8 cellular contexts compared by ENCODE assay signal in genomic region chr5:95822408-95823240, GRCh38. TPM values are rescaled to one million over a fixed set of nuclear protein-coding genes. Genes with fewer than 3 reads are reported as not detected.
DNase-seq lines count a peak whose midpoint lies in the region; ATAC-seq and TF ChIP-seq lines count a peak whose summit lies in the region.

TSS of gene GLRX (minus strand) at chr5:95822726. CDS start at chr5:95822662, 64 bp downstream.

- H3K36me3 ChIP-seq in ovary = no peaks in the 10 kb centered on the region

- H3K27me3 ChIP-seq in ovary = no peaks in the 10 kb centered on the region

- TF ChIP-seq CTCF in ovary (IDR thresholded peaks at IDR 0.05) = peak in 1 of 3 donors; percentile 15

- intact Hi-C loops in cardiac septum (cut with DNase I) (loop anchor here (1.0 to 5.0 kb wide), 2 partner anchors 13 to 90 kb away; partner anchors contain the start of gene RHOBTB3), ovary (cut with DNase I) (no loop called here)

- peak within 1 kb of the TSS; percentile 51 for H3K4me3 ChIP-seq in ovary

- H3K9me3 ChIP-seq in ovary = no peaks in the 10 kb centered on the region

- TF ChIP-seq EP300 in ovary (IDR thresholded peaks at IDR 0.05) = no peak

- no peak for TF ChIP-seq POLR2A in ovary (IDR thresholded peaks at IDR 0.05)

- peak; percentile 37 for ATAC-seq in GM21367 (IDR thresholded peaks at IDR 0.05; ENCODE audit: unreplicated experiment)

- H3K4me1 ChIP-seq in ovary (ENCODE audit: insufficient read depth) = peaks cover 11% of the 10 kb centered on the region

- peak; percentile 95 for DNase-seq in EL
- DNase-seq in HS-5 (ENCODE audit: low read depth) = peak; percentile 91
- peak; percentile 26 for DNase-seq in SHP77 treated with DMSO at 0.1 percent for 48 hours (lab: John Stamatoyannopoulos, UW)
- peak; percentile 82 for DNase-seq in amniotic stem cell (lab: John Stamatoyannopoulos, UW)
- DNase-seq in cardiac septum (ENCODE audit: low spot score) = peak; percentile 89
- DNase-seq in ovary = peak; percentile 47 to 67 (median 57)
- DNase-seq in cortex of kidney (lab: John Stamatoyannopoulos, UW) = no peak

- 0 to 1% (median 0%) methylated on average over 12 to 14 of the region's 14 CpGs for WGBS in ovary, 3 donors

- H3K27ac ChIP-seq in ovary = peak within 1 kb of the TSS; percentile 77 to 83

RNA-seq across cellular contexts. Expression of gene GLRX, which starts in this region (rescaled TPM):
- total RNA-seq in cardiac septum = 119 TPM
- 10 to 100 TPM in 4 of 7 donors, 1 to 10 TPM in 3; 4.1 to 17.8 (median 11.3) TPM for total RNA-seq in ovary
- polyA plus RNA-seq in ovary = 10 to 100 TPM; 16.7 to 35.7 TPM
